Comparison of ENCODE assay signal across 14 cellular contexts in genomic region chr10:122343135-122343800, GRCh38. TPM values are rescaled to one million over a fixed set of nuclear protein-coding genes. Genes with fewer than 3 reads are reported as not detected.
DNase-seq lines count a peak whose midpoint lies in the region; ATAC-seq, FAIRE-seq and TF ChIP-seq lines count a peak whose summit lies in the region.
"Had no signal": no experiment of that assay in that cellular context is flagged by ENCODE, and none has a peak within 500 bp of the region (broad histone marks: within the 10 kb centered on the region; RNA-seq: fewer than 3 reads in every experiment).

No MANE protein-coding gene starts in this region.

- intact Hi-C loops in HepG2 (cut with micrococcal nuclease; ENCODE audit: unreplicated experiment) (no loop called here), right lobe of liver (cut with DNase I) (no loop called here), activated B cell treated with CpG ODN at 0.5 μM for 24 hours (cut with micrococcal nuclease) (no loop called here), uterus (cut with DNase I; ENCODE audit: low total_unique reads) (no loop called here)

- H4K8ac ChIP-seq in mesenchymal stem cell (ENCODE audit: low read length): no peak overlapping the region

- no peak overlapping the region for H3K18ac ChIP-seq in mesenchymal stem cell (ENCODE audit: low read depth in 1 of 2, low read length in 2 of 2)

- H3K27ac ChIP-seq in HepG2 (ENCODE audit: extremely low read length, insufficient read depth, low read length) (no peak overlapping the region), right lobe of liver (no peak overlapping the region), mesenchymal stem cell (ENCODE audit: low read length, poor library complexity, severe bottlenecking) (no peak overlapping the region), uterus (peak overlapping the region; percentile 52 to 73)

- no peaks in the 10 kb centered on the region for H3K9me3 Mint-ChIP-seq in activated B cell treated with CpG ODN at 0.5 μM for 24 hours
- H3K9me3 Mint-ChIP-seq: CD8-positive, alpha-beta memory T cell; HFFc6 had no signal

- no peak for TF ChIP-seq CTCF in HepG2 (CRISPR knock-in tag; IDR thresholded peaks at IDR 0.05)
- no peak for TF ChIP-seq CTCF in right lobe of liver (IDR thresholded peaks at IDR 0.05)
- no peak for TF ChIP-seq CTCF in activated B cell treated with CpG ODN at 0.5 μM for 24 hours (IDR thresholded peaks at IDR 0.05)
- TF ChIP-seq CTCF in uterus (IDR thresholded peaks at IDR 0.05): no peak
- TF ChIP-seq CTCF in D721Med (IDR thresholded peaks at IDR 0.05; ENCODE audit: insufficient read depth, missing control alignments): no peak

- H3K27me3 ChIP-seq in HepG2 (ENCODE audit: control insufficient read depth in 1 of 2, insufficient read depth in 2 of 2, low read length in 2 of 2) (no peaks in the 10 kb centered on the region), right lobe of liver (no peaks in the 10 kb centered on the region), mesenchymal stem cell (ENCODE audit: control insufficient read depth in 1 of 2, insufficient read depth in 1 of 2, low read length in 2 of 2) (no peaks in the 10 kb centered on the region), uterus (no peaks in the 10 kb centered on the region)

- in situ Hi-C loops in HepG2 (cut with HindIII; ENCODE audit: extremely low pct_ligation_motif_present, low pct_unique_long_range_greater_than_20kb): loop anchor here (5.0 kb wide), 1 partner anchor 46 kb away; no protein-coding TSS in a partner anchor

- TF ChIP-seq POLR2A in HepG2 (IDR thresholded peaks at IDR 0.05; ENCODE audit: insufficient read depth in 1 of 2, low read depth in 2 of 2, low read length in 2 of 2) (no peak), right lobe of liver (IDR thresholded peaks at IDR 0.05) (no peak), uterus (IDR thresholded peaks at IDR 0.05) (no peak)

- POLR2A ChIA-PET in HepG2 (lab: Yijun Ruan, JAX): interaction anchor here (1.0 to 3.2 kb wide), 5 partner anchors 11 to 44 kb away, joined by 7 to 43 read pairs (median 15); partner anchors contain the start of gene PLEKHA1
- POLR2A ChIA-PET in activated B cell treated with CpG ODN at 0.5 μM for 24 hours (lab: Charles Lee): interaction anchor here (1.2 to 1.3 kb wide), 2 partner anchors 31 to 32 kb away, joined by 3 read pairs; partner anchors contain the start of gene PLEKHA1

- CTCF ChIA-PET in HepG2 (lab: Yijun Ruan, JAX; ENCODE audit: low intra/inter-chr PET ratio, low total read pairs) (interaction anchor here (1.2 to 3.1 kb wide), 4 partner anchors 44 to 92 kb away, joined by 3 to 23 read pairs (median 8); no protein-coding TSS in a partner anchor), activated B cell treated with CpG ODN at 0.5 μM for 24 hours (lab: Charles Lee) (interaction anchor here (0.7 to 4.2 kb wide), 14 partner anchors 16 to 222 kb away, joined by 3 to 64 read pairs (median 4); partner anchors contain the start of gene PLEKHA1)

- H3K36me3 ChIP-seq in HepG2 (replicated peaks in 1 of 2; ENCODE audit: control insufficient read depth in 1 of 2, insufficient read depth in 2 of 2, low read length in 2 of 2) (no peaks in the 10 kb centered on the region), right lobe of liver (no peaks in the 10 kb centered on the region), mesenchymal stem cell (ENCODE audit: control insufficient read depth in 1 of 2, insufficient read depth in 2 of 2, low read depth in 1 of 2, low read length in 2 of 2) (no peaks in the 10 kb centered on the region), uterus (no peaks in the 10 kb centered on the region)

- no peak overlapping the region for H3K14ac ChIP-seq in mesenchymal stem cell (ENCODE audit: low read length in 2 of 2)

- no peaks in the 10 kb centered on the region for H3K79me2 ChIP-seq in HepG2 (ENCODE audit: insufficient read depth, low read length)

- H4K91ac ChIP-seq in mesenchymal stem cell (ENCODE audit: low read length): no peak overlapping the region

- H3K27ac Mint-ChIP-seq in activated B cell treated with CpG ODN at 0.5 μM for 24 hours: no peak overlapping the region
- H3K27ac Mint-ChIP-seq: GM23338, HFFc6 had no signal

- no peak for TF ChIP-seq EP300 in HepG2 (IDR thresholded peaks at IDR 0.05; ENCODE audit: low read depth in 2 of 2, low read length in 2 of 2)
- no peak for TF ChIP-seq EP300 in HepG2 (CRISPR knock-in tag; IDR thresholded peaks at IDR 0.05; ENCODE audit: borderline replicate concordance)

- peaks cover 10% of the 10 kb centered on the region for H3K27me3 Mint-ChIP-seq in activated B cell treated with CpG ODN at 0.5 μM for 24 hours

- H3K9ac ChIP-seq in HepG2 (ENCODE audit: insufficient read depth, low read depth, low read length) (no peak overlapping the region), mesenchymal stem cell (ENCODE audit: low read length) (no peak overlapping the region)

- H4K20me1 ChIP-seq in HepG2 (ENCODE audit: insufficient read depth, low read length): no peaks in the 10 kb centered on the region

- H3K9me3 ChIP-seq in HepG2 (ENCODE audit: low read length) (peaks cover 6% of the 10 kb centered on the region; the same call in 1 of the 2 replicates), right lobe of liver (no peaks in the 10 kb centered on the region), mesenchymal stem cell (ENCODE audit: control insufficient read depth, low read length) (no peaks in the 10 kb centered on the region), uterus (no peaks in the 10 kb centered on the region)

- H3K4ac ChIP-seq in mesenchymal stem cell (ENCODE audit: low read depth in 1 of 2, low read length in 2 of 2): no peak overlapping the region

- no peak overlapping the region for H3K4me3 Mint-ChIP-seq in activated B cell treated with CpG ODN at 0.5 μM for 24 hours
- H3K4me3 Mint-ChIP-seq: CD8-positive, alpha-beta memory T cell; GM23338; HFFc6 had no signal

- FAIRE-seq in HepG2 (lab: Jason Lieb, UNC) (no peak), D721Med (lab: Jason Lieb, UNC) (no peak)
- FAIRE-seq: GM12891 had no signal

- H3K4me3 ChIP-seq in HepG2 (replicated peaks in 1 of 3; ENCODE audit: insufficient read depth in 1 of 3, low read depth in 2 of 3, low read length in 3 of 3) (no peak overlapping the region), right lobe of liver (no peak overlapping the region), mesenchymal stem cell (ENCODE audit: insufficient read depth in 1 of 2, low read depth in 1 of 2, low read length in 2 of 2) (no peak overlapping the region), uterus (no peak overlapping the region)
- H3K4me3 ChIP-seq: GM23338 had no signal

- no peak overlapping the region for H2BK5ac ChIP-seq in mesenchymal stem cell (ENCODE audit: low read depth, low read length, poor library complexity, severe bottlenecking)

- no peak for TF ChIP-seq RAD21 in HepG2 (CRISPR knock-in tag; IDR thresholded peaks at IDR 0.05)

- H3K79me1 ChIP-seq in mesenchymal stem cell (replicated peaks; ENCODE audit: low read length, poor library complexity, severe bottlenecking): no peaks in the 10 kb centered on the region

- no peak overlapping the region for H2BK15ac ChIP-seq in mesenchymal stem cell (ENCODE audit: low read depth, poor library complexity, severe bottlenecking)

- H3K4me1 Mint-ChIP-seq in activated B cell treated with CpG ODN at 0.5 μM for 24 hours: peaks cover 18% of the 10 kb centered on the region

- H3K4me2 ChIP-seq in HepG2 (ENCODE audit: low read depth, low read length) (no peak overlapping the region), mesenchymal stem cell (ENCODE audit: low read length, poor library complexity, severe bottlenecking) (no peak overlapping the region)
- H3K4me2 ChIP-seq: GM23338 had no signal

- H3K4me1 ChIP-seq in HepG2 (ENCODE audit: insufficient read depth, low read length) (peaks cover 47% of the 10 kb centered on the region), right lobe of liver (peaks cover 0 to 3% (median 0%) of the 10 kb centered on the region in 4 donors), mesenchymal stem cell (ENCODE audit: control insufficient read depth, insufficient read depth, low read depth, low read length) (peaks cover 17% of the 10 kb centered on the region), uterus (no peaks in the 10 kb centered on the region)

- no peak overlapping the region for H3K23ac ChIP-seq in mesenchymal stem cell (ENCODE audit: low read length in 2 of 2)

- H2AFZ ChIP-seq in HepG2 (ENCODE audit: low read length) (no peak overlapping the region), mesenchymal stem cell (ENCODE audit: low read depth, low read length) (no peak overlapping the region)
- H2AFZ ChIP-seq: GM23338 had no signal

- ATAC-seq in HepG2 (no peak), right lobe of liver (no peak), activated B cell treated with CpG ODN at 0.5 μM for 24 hours (ENCODE audit: low read depth) (peak; percentile 63), GM18868 (IDR thresholded peaks at IDR 0.05; ENCODE audit: unreplicated experiment) (no peak)

- no peak overlapping the region for H2BK120ac ChIP-seq in mesenchymal stem cell (ENCODE audit: low read depth, low read length)

- BruUV-seq in HepG2 (replicated peaks; lab: Mats Ljungman, UMichigan): no TSS peak

- 98% methylated on average over 11 of the region's 11 CpGs for WGBS in HepG2 (ENCODE audit: low lambda C conversion rate)
- 83% methylated on average over 9 of the region's 11 CpGs for WGBS in right lobe of liver (ENCODE audit: insufficient coverage, low coverage, low lambda C conversion rate, missing lambda C conversion rate)
- 90% methylated on average over 10 of the region's 11 CpGs for WGBS in mesenchymal stem cell

- no peak overlapping the region for H2BK12ac ChIP-seq in mesenchymal stem cell (ENCODE audit: low read length in 2 of 2)

- H3K36me3 Mint-ChIP-seq in activated B cell treated with CpG ODN at 0.5 μM for 24 hours (ENCODE audit: low read depth): no peaks in the 10 kb centered on the region
- H3K36me3 Mint-ChIP-seq: CD8-positive, alpha-beta memory T cell had no signal

- H2AK5ac ChIP-seq in mesenchymal stem cell (ENCODE audit: low read length, severe bottlenecking): peak overlapping the region; percentile 34

- DNase-seq in HepG2 (ENCODE audit: low spot score) (no peak), right lobe of liver (no peak), activated B cell treated with CpG ODN at 0.5 μM for 24 hours (no peak), mesenchymal stem cell (no peak), uterus (no peak), D721Med (ENCODE audit: insufficient read length, low spot score) (no peak)
- DNase-seq in stimulated activated naive CD4-positive, alpha-beta T cell (lab: John Stamatoyannopoulos, UW): no peak
- DNase-seq: GF-D8, NCI-H526 treated with DMSO at 0.1 percent for 48 hours had no signal

RNA-seq across cellular contexts. Expression of gene PLEKHA1, which starts 31.2 kb away (rescaled TPM):
- total RNA-seq in HepG2 (2016; rRNA removed; fragmentation: Illumina TruSeq; extraction: Trizol): 30.8 and 32.2 TPM in 2 replicates
- 30.5 and 35.2 TPM in 2 replicates for total RNA-seq in HepG2 (2016; cell fraction: cytosol; rRNA removed; fragmentation: Illumina TruSeq; extraction: Trizol; ENCODE audit: low read depth)
- total RNA-seq in HepG2 (2016; cell fraction: insoluble cytoplasmic fraction; rRNA removed; fragmentation: Illumina TruSeq; extraction: Trizol): 31.2 and 31.8 TPM in 2 replicates
- total RNA-seq in HepG2 (2016; cell fraction: membrane; rRNA removed; fragmentation: Illumina TruSeq; extraction: Trizol): 30.6 and 31.8 TPM in 2 replicates
- 49.0 and 52.5 TPM in 2 replicates for total RNA-seq in HepG2 (2016; cell fraction: nucleus; rRNA removed; fragmentation: Illumina TruSeq; extraction: Trizol)
- polyA plus RNA-seq in HepG2 (2011; rRNA removed): 48.6 and 53.3 TPM in 2 replicates
- polyA plus RNA-seq in HepG2 (2011; cell fraction: cytosol; rRNA removed): 22.6 and 33.2 TPM in 2 replicates
- 69.6 and 81.2 TPM in 2 replicates for polyA plus RNA-seq in HepG2 (2011; cell fraction: nucleus; rRNA removed)
- 47.9 and 50.2 TPM in 2 replicates for polyA plus RNA-seq in HepG2 (2012)
- 2.8 and 3.5 TPM in 2 replicates for polyA plus RNA-seq in HepG2 (2016; cell fraction: cytosol; fragmentation: Illumina TruSeq; extraction: Trizol; ENCODE audit: low read depth)
- 26.3 and 29.3 TPM in 2 replicates for polyA plus RNA-seq in HepG2 (2016; cell fraction: insoluble cytoplasmic fraction; fragmentation: Illumina TruSeq; extraction: Trizol; ENCODE audit: low read depth)
- 8.7 and 10.2 TPM in 2 replicates for polyA plus RNA-seq in HepG2 (2016; cell fraction: membrane; fragmentation: Illumina TruSeq; extraction: Trizol; ENCODE audit: low read depth)
- polyA plus RNA-seq in HepG2 (2016; cell fraction: nucleus; fragmentation: Illumina TruSeq; extraction: Trizol; ENCODE audit: insufficient read depth, low read depth): 65.7 and 69.7 TPM in 2 replicates
- polyA minus RNA-seq in HepG2 (2011; rRNA and poly(A)+ RNA removed; ENCODE audit: low replicate concordance): 15.3 and 18.9 TPM in 2 replicates
- polyA minus RNA-seq in HepG2 (2011; cell fraction: cytosol; rRNA and poly(A)+ RNA removed): 28.0 and 35.3 TPM in 2 replicates
- polyA minus RNA-seq in HepG2 (2011; cell fraction: nucleus; rRNA and poly(A)+ RNA removed): 157 and 207 TPM in 2 replicates
- 10 to 100 TPM; 23.1 to 42.2 (median 27.5) TPM for total RNA-seq in right lobe of liver
- 11.8 and 12.8 TPM in 2 replicates for total RNA-seq in activated B cell treated with CpG ODN at 0.5 μM for 24 hours
- 14.3 TPM for polyA plus RNA-seq in mesenchymal stem cell (2013, experiment 1 of 2)
- polyA plus RNA-seq in mesenchymal stem cell (2013, experiment 2 of 2): 15.1 TPM
- total RNA-seq in uterus: 10 to 100 TPM in 3 of 4 donors, 1 to 10 TPM in 1; 9.2 to 54.1 (median 29.0) TPM

Comparison
In these comparisons a context has a peak if more than half of its experiments do, and no peak if none do; other contexts are left out.
1. H3K27ac ChIP-seq: peak in uterus (2 of 2); none in HepG2 (single experiment), right lobe of liver (0 of 3) and mesenchymal stem cell (single experiment).